In genomic region chr6:148343383-148343782, GRCh38 we compare ENCODE assay signal across 8 cellular contexts. TPM values are rescaled to one million over a fixed set of nuclear protein-coding genes. Genes with fewer than 3 reads are reported as not detected.
DNase-seq lines count a peak whose midpoint lies in the region; ATAC-seq and TF ChIP-seq lines count a peak whose summit lies in the region.

No MANE protein-coding gene starts in this region.

- WGBS in mesodermal cell (ENCODE audit: insufficient coverage in 2 of 2), 2 experiments: 0% methylated on average over 1 to 2 of the region's 3 CpGs
- 20% methylated on average over 3 of the region's 3 CpGs for WGBS in urinary bladder

- peaks cover 12% of the 10 kb centered on the region for H3K4me1 Mint-ChIP-seq in activated naive CD8-positive, alpha-beta T cell (ENCODE audit: low read depth)
- peaks cover 7% of the 10 kb centered on the region for H3K4me1 Mint-ChIP-seq in activated naive CD8-positive, alpha-beta T cell treated with anti-CD3 and anti-CD28 coated beads for 36 hours

- no peak for ATAC-seq in HG02981 (IDR thresholded peaks at IDR 0.05; ENCODE audit: unreplicated experiment)

- H3K4me3 ChIP-seq in choroid plexus epithelial cell (ENCODE audit: low read depth, low read length) (peak overlapping the region; percentile 75), mesodermal cell (ENCODE audit: extremely low read depth, insufficient read depth, low read length, poor library complexity, severe bottlenecking) (peak overlapping the region; percentile 77), urinary bladder (ENCODE audit: low read depth, low read length) (peak overlapping the region; percentile 89), BE2C (ENCODE audit: low read depth, low read length) (no peak overlapping the region)

- peak overlapping the region; percentile 100 for H3K27ac ChIP-seq in mesodermal cell (ENCODE audit: low read depth, low read length, severe bottlenecking)
- H3K27ac ChIP-seq in urinary bladder (ENCODE audit: low read depth): no peak overlapping the region

- no peak for TF ChIP-seq CTCF in choroid plexus epithelial cell (conservative IDR thresholded peaks at IDR 0.05; ENCODE audit: low read depth, low read length)
- TF ChIP-seq CTCF in BE2C (IDR thresholded peaks at IDR 0.05; ENCODE audit: low read depth, low read length): no peak

- H3K9me3 ChIP-seq in mesodermal cell (ENCODE audit: control insufficient read depth, low read length): no peaks in the 10 kb centered on the region
- H3K9me3 ChIP-seq in BE2C: no peaks in the 10 kb centered on the region

- H3K4me3 Mint-ChIP-seq in activated naive CD8-positive, alpha-beta T cell: peak overlapping the region; percentile 60
- no peak overlapping the region for H3K4me3 Mint-ChIP-seq in activated naive CD8-positive, alpha-beta T cell treated with anti-CD3 and anti-CD28 coated beads for 36 hours

- H3K36me3 Mint-ChIP-seq in activated naive CD8-positive, alpha-beta T cell: no peaks in the 10 kb centered on the region
- no peaks in the 10 kb centered on the region for H3K36me3 Mint-ChIP-seq in activated naive CD8-positive, alpha-beta T cell treated with anti-CD3 and anti-CD28 coated beads for 36 hours

- H3K9me3 Mint-ChIP-seq in activated naive CD8-positive, alpha-beta T cell (ENCODE audit: low read depth): no peaks in the 10 kb centered on the region
- H3K9me3 Mint-ChIP-seq in activated naive CD8-positive, alpha-beta T cell treated with anti-CD3 and anti-CD28 coated beads for 36 hours: no peaks in the 10 kb centered on the region

- peaks cover 4% of the 10 kb centered on the region for H3K36me3 ChIP-seq in mesodermal cell (ENCODE audit: control insufficient read depth, insufficient read depth, low read length)
- H3K36me3 ChIP-seq in urinary bladder (ENCODE audit: insufficient read depth): no peaks in the 10 kb centered on the region
- no peaks in the 10 kb centered on the region for H3K36me3 ChIP-seq in BE2C

- DNase-seq in activated naive CD8-positive, alpha-beta T cell treated with anti-CD3 and anti-CD28 coated beads for 36 hours: no peak
- DNase-seq in choroid plexus epithelial cell (ENCODE audit: low read depth) (no peak), NAMALWA (ENCODE audit: low spot score) (no peak), BE2C (no peak)

- H3K27me3 ChIP-seq in BE2C: peaks cover 22% of the 10 kb centered on the region

- H3K4me1 ChIP-seq in mesodermal cell (ENCODE audit: control insufficient read depth, insufficient read depth, low read length, poor library complexity, severe bottlenecking) (peaks cover 44% of the 10 kb centered on the region), urinary bladder (ENCODE audit: insufficient read depth) (peaks cover 2% of the 10 kb centered on the region), BE2C (no peaks in the 10 kb centered on the region)

- peaks cover 36% of the 10 kb centered on the region for H3K27me3 Mint-ChIP-seq in activated naive CD8-positive, alpha-beta T cell
- H3K27me3 Mint-ChIP-seq in activated naive CD8-positive, alpha-beta T cell treated with anti-CD3 and anti-CD28 coated beads for 36 hours: peaks cover 80% of the 10 kb centered on the region

- H3K27ac Mint-ChIP-seq in activated naive CD8-positive, alpha-beta T cell: no peak overlapping the region
- H3K27ac Mint-ChIP-seq in activated naive CD8-positive, alpha-beta T cell treated with anti-CD3 and anti-CD28 coated beads for 36 hours: no peak overlapping the region

RNA-seq across cellular contexts. Expression of gene SASH1, which starts 0.7 kb away (rescaled TPM):
- under 1 TPM; 0.04 TPM for total RNA-seq in activated naive CD8-positive, alpha-beta T cell treated with anti-CD3 and anti-CD28 coated beads for 36 hours
- 42.4 TPM for polyA plus RNA-seq in mesodermal cell (2013, experiment 1 of 2)
- 35.2 TPM for polyA plus RNA-seq in mesodermal cell (2013, experiment 2 of 2)
- 92.2 TPM for total RNA-seq in urinary bladder
- 19.9 TPM for polyA plus RNA-seq in urinary bladder
- 0.49 TPM for polyA plus RNA-seq in BE2C (2012; ENCODE audit: insufficient read depth, insufficient read length, low read depth)

Comparison
In these comparisons a context has a peak if more than half of its experiments do, and no peak if none do; other contexts are left out.
1. RNA of gene SASH1, which starts 0.7 kb away (total RNA-seq): 92.2 TPM in urinary bladder (single experiment); 0.04 TPM in activated naive CD8-positive, alpha-beta T cell treated with anti-CD3 and anti-CD28 coated beads for 36 hours; every median in the first group is over 10 times any median in the second.